25 cellular contexts compared by ENCODE assay signal in the genomic region with DNA sequence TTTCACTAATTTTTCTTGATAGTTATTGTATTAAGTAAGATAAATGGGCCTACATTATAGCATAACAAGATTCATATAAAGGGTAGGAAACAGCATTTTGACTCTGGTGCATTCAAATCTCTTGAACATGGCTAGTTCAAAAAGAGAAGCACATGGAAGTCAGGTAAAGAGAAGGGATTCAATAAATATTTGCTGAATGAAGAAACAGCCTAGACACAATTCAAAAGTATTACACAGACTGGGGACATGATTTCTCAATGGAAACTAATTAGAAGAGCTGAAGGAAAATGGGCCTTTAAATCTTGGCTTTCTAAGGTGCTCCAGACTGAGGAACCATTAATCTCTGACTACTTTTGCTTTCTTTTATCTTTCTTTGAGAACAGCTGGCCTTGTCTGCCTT.
"Had no signal": no experiment of that assay in that cellular context is flagged by ENCODE, and none has a peak within 500 bp of the region (broad histone marks: within the 10 kb centered on the region; RNA-seq: fewer than 3 reads in every experiment).

No MANE protein-coding gene starts in this region.

- H3K9me3 ChIP-seq: gastroesophageal sphincter, heart left ventricle, neutrophil, sigmoid colon, testis, tibial artery had no signal

- H3K36me3 ChIP-seq: neutrophil had no signal

- H3K27ac ChIP-seq: foreskin keratinocyte, gastroesophageal sphincter, hepatocyte, neutrophil, parathyroid adenoma, testis, tibial artery had no signal

- H3K4me3 ChIP-seq: gastroesophageal sphincter, heart left ventricle, hepatocyte, lung, sigmoid colon, testis, tibial artery had no signal

- H3K4me3 Mint-ChIP-seq: memory B cell; naive thymus-derived CD8-positive, alpha-beta T cell; stimulated activated effector memory CD8-positive, alpha-beta T cell treated with anti-CD3 and anti-CD28 coated beads, Interleukin-12 subunit alpha, Interleukin-12 subunit beta, amount 100 ng/mL, for 72 hours; type B pancreatic cell had no signal

- H3K27me3 ChIP-seq: foreskin keratinocyte, gastroesophageal sphincter, heart left ventricle, hepatocyte, neutrophil, sigmoid colon, testis, tibial artery had no signal

- ATAC-seq: foreskin keratinocyte; gastroesophageal sphincter; naive thymus-derived CD8-positive, alpha-beta T cell; stimulated activated effector memory CD8-positive, alpha-beta T cell treated with anti-CD3 and anti-CD28 coated beads, Interleukin-12 subunit alpha, Interleukin-12 subunit beta, amount 100 ng/mL, for 72 hours had no signal

- H3K27me3 Mint-ChIP-seq: memory B cell; naive thymus-derived CD8-positive, alpha-beta T cell; progenitor cell of endocrine pancreas; type B pancreatic cell had no signal

- H3K9me3 Mint-ChIP-seq: memory B cell; stimulated activated effector memory CD8-positive, alpha-beta T cell treated with anti-CD3 and anti-CD28 coated beads, Interleukin-12 subunit alpha, Interleukin-12 subunit beta, amount 100 ng/mL, for 72 hours had no signal

- H3K4me1 ChIP-seq: foreskin keratinocyte, parathyroid adenoma, testis, tibial artery had no signal

- H3K4me1 Mint-ChIP-seq: memory B cell; naive thymus-derived CD8-positive, alpha-beta T cell; stimulated activated effector memory CD8-positive, alpha-beta T cell treated with anti-CD3 and anti-CD28 coated beads, Interleukin-12 subunit alpha, Interleukin-12 subunit beta, amount 100 ng/mL, for 72 hours had no signal

- DNase-seq: cerebellar nuclear complex; cortex of kidney; effector CD4-positive, alpha-beta T cell; foreskin keratinocyte; left cardiac atrium; left ventricle myocardium superior; midbrain; naive thymus-derived CD8-positive, alpha-beta T cell; sigmoid colon; stimulated activated CD4-positive, alpha-beta T cell treated with anti-CD3 and anti-CD28 coated beads, Interleukin-2, amount 100 ng/mL, for 24 hours; stimulated activated CD4-positive, alpha-beta T cell treated with anti-CD3 and anti-CD28 coated beads, Interleukin-4, amount 100 ng/mL, for 24 hours; stimulated activated naive CD4-positive, alpha-beta T cell treated with Interleukin-2 at 50 U/mL for 16 hours; substantia nigra; testis; tibial artery had no signal

- H3K27ac Mint-ChIP-seq: memory B cell; naive thymus-derived CD8-positive, alpha-beta T cell; stimulated activated effector memory CD8-positive, alpha-beta T cell treated with anti-CD3 and anti-CD28 coated beads, Interleukin-12 subunit alpha, Interleukin-12 subunit beta, amount 100 ng/mL, for 72 hours; type B pancreatic cell had no signal
